ENCODE assay signal across 25 cellular contexts in the genomic region with DNA sequence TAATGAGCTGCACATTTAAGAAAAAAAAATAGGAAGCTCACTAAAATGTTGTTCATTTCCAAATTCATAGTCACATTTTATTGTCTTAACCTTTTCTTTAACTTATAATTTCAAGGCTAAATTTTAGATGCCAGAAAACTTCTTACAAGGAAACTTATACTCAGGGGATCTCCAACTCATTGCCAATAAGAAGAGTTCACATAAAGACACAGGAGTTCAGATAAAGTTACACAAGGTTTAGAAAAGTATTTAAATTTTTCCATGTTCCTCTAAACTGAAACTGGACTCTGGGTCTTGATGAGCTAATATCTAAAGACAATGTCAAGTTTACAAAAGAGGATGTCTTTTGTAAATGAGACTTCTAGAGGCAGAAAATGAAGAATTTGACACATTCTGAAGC.
"Had no signal": no experiment of that assay in that cellular context is flagged by ENCODE, and none has a peak within 500 bp of the region (broad histone marks: within the 10 kb centered on the region; RNA-seq: fewer than 3 reads in every experiment).

No MANE protein-coding gene starts in this region.

- H3K9me3 Mint-ChIP-seq: mesothelial cell of epicardium; naive B cell; natural killer cell treated with Interleukin-12 subunit alpha and Interleukin-12 subunit beta and Interleukin-15 and Interleukin-18, amount 100 ng/mL, for 72 hours; stimulated activated effector memory CD8-positive, alpha-beta T cell treated with anti-CD3 and anti-CD28 coated beads, Interleukin-12 subunit alpha, Interleukin-12 subunit beta, amount 100 ng/mL, for 72 hours had no signal

- ATAC-seq: left lobe of liver; mucosa of descending colon; natural killer cell treated with Interleukin-12 subunit alpha and Interleukin-12 subunit beta and Interleukin-15 and Interleukin-18, amount 100 ng/mL, for 72 hours; right lobe of liver; stimulated activated effector memory CD8-positive, alpha-beta T cell treated with anti-CD3 and anti-CD28 coated beads, Interleukin-12 subunit alpha, Interleukin-12 subunit beta, amount 100 ng/mL, for 72 hours; stimulated activated naive CD8-positive, alpha-beta T cell treated with anti-CD3 and anti-CD28 coated beads, Interleukin-15, Interleukin-2, amounts not matched to agents 100 U/mL and 50 U/mL, for 24 hours; upper lobe of right lung had no signal

- H3K4me3 Mint-ChIP-seq: memory B cell; mesothelial cell of epicardium; naive B cell; natural killer cell treated with Interleukin-12 subunit alpha and Interleukin-12 subunit beta and Interleukin-15 and Interleukin-18, amount 100 ng/mL, for 72 hours; neural crest cell; stimulated activated effector memory CD8-positive, alpha-beta T cell treated with anti-CD3 and anti-CD28 coated beads, Interleukin-12 subunit alpha, Interleukin-12 subunit beta, amount 100 ng/mL, for 72 hours had no signal

- DNase-seq: cortex of kidney; dorsolateral prefrontal cortex; effector CD4-positive, alpha-beta T cell; foreskin melanocyte; head of caudate nucleus; kidney; mucosa of descending colon; naive B cell; right lobe of liver; stimulated activated CD4-positive, alpha-beta T cell treated with anti-CD3 and anti-CD28 coated beads, Interleukin-2, amount 100 ng/mL, for 24 hours; stimulated activated CD4-positive, alpha-beta T cell treated with anti-CD3 and anti-CD28 coated beads, Interleukin-4, amount 100 ng/mL, for 24 hours; stimulated activated naive CD8-positive, alpha-beta T cell treated with anti-CD3 and anti-CD28 coated beads, Interleukin-15, Interleukin-2, amounts not matched to agents 100 U/mL and 50 U/mL, for 24 hours; transverse colon; upper lobe of right lung; uterus had no signal

- H3K27me3 Mint-ChIP-seq: memory B cell; naive B cell; natural killer cell treated with Interleukin-12 subunit alpha and Interleukin-12 subunit beta and Interleukin-15 and Interleukin-18, amount 100 ng/mL, for 72 hours; progenitor cell of endocrine pancreas had no signal

- FAIRE-seq: kidney had no signal

- H3K27ac ChIP-seq: dorsolateral prefrontal cortex, parathyroid adenoma, right lobe of liver, thoracic aorta, transverse colon, upper lobe of right lung, uterus had no signal

- H3K4me3 ChIP-seq: dorsolateral prefrontal cortex, lung, mucosa of descending colon, right lobe of liver, thoracic aorta, transverse colon, upper lobe of right lung, uterus had no signal

- H3K9me3 ChIP-seq: mucosa of descending colon, right lobe of liver, thoracic aorta, transverse colon, upper lobe of right lung, uterus had no signal

- H3K4me1 Mint-ChIP-seq: memory B cell; mesothelial cell of epicardium; naive B cell; neural crest cell; stimulated activated effector memory CD8-positive, alpha-beta T cell treated with anti-CD3 and anti-CD28 coated beads, Interleukin-12 subunit alpha, Interleukin-12 subunit beta, amount 100 ng/mL, for 72 hours had no signal

- H3K36me3 Mint-ChIP-seq: memory B cell; mesothelial cell of epicardium; naive B cell; natural killer cell treated with Interleukin-12 subunit alpha and Interleukin-12 subunit beta and Interleukin-15 and Interleukin-18, amount 100 ng/mL, for 72 hours; stimulated activated effector memory CD8-positive, alpha-beta T cell treated with anti-CD3 and anti-CD28 coated beads, Interleukin-12 subunit alpha, Interleukin-12 subunit beta, amount 100 ng/mL, for 72 hours had no signal

- H3K36me3 ChIP-seq: right lobe of liver, thoracic aorta, transverse colon, upper lobe of right lung, uterus had no signal

- H3K4me1 ChIP-seq: parathyroid adenoma, right lobe of liver, transverse colon, upper lobe of right lung, uterus had no signal

- H3K27ac Mint-ChIP-seq: memory B cell; mesothelial cell of epicardium; naive B cell; natural killer cell treated with Interleukin-12 subunit alpha and Interleukin-12 subunit beta and Interleukin-15 and Interleukin-18, amount 100 ng/mL, for 72 hours; progenitor cell of endocrine pancreas; stimulated activated effector memory CD8-positive, alpha-beta T cell treated with anti-CD3 and anti-CD28 coated beads, Interleukin-12 subunit alpha, Interleukin-12 subunit beta, amount 100 ng/mL, for 72 hours had no signal

- H3K27me3 ChIP-seq: dorsolateral prefrontal cortex, right lobe of liver, transverse colon, upper lobe of right lung, uterus had no signal
